In genomic region chr12:14387472-14387871, GRCh38 we compare ENCODE assay signal across 1 cellular context.
TF ChIP-seq lines count a peak whose summit lies in the region.

No MANE protein-coding gene starts in this region.

TF ChIP-seq in HepG2, 621 proteins besides CTCF, POLR2A, EP300 and RAD21 (continued from another document):
- TF ChIP-seq SPEN (CRISPR knock-in tag; IDR thresholded peaks at IDR 0.05; ENCODE audit: low read depth): no peak
- TF ChIP-seq SCMH1 (CRISPR knock-in tag; IDR thresholded peaks at IDR 0.05; ENCODE audit: borderline replicate concordance): no peak
- no peak for TF ChIP-seq NR2F1 (CRISPR knock-in tag; IDR thresholded peaks at IDR 0.05)
